In the genomic region with DNA sequence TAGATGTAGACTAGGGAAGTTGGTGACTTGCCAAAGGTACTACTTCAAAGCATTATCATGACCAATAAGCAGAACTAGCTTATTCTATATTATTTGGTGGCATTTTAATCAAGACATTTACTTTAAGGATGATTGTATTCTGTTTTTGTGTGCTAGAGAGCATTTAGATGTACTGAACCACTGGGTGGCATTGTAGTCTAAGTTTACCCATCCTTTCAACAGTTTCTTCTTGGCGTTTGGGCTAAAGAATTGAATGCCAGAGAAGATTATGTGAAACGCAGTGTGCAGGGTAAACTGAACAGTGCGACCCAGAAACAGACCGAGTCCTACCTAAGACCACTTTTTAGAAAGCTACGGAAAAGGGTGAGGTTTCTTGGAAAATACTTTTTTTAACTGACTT, we compare ENCODE assay signal across 9 cellular contexts. TPM values are rescaled to one million over a fixed set of nuclear protein-coding genes. Genes with fewer than 3 reads are reported as not detected.
DNase-seq lines count a peak whose midpoint lies in the region; ATAC-seq and TF ChIP-seq lines count a peak whose summit lies in the region.
"Had no signal": no experiment of that assay in that cellular context is flagged by ENCODE, and none has a peak within 500 bp of the region (broad histone marks: within the 10 kb centered on the region; RNA-seq: fewer than 3 reads in every experiment).

No MANE protein-coding gene starts in this region.

- no peaks in the 10 kb centered on the region for H3K27me3 ChIP-seq in PC-3 (ENCODE audit: low read length)
- no peaks in the 10 kb centered on the region for H3K27me3 ChIP-seq in sigmoid colon
- no peaks in the 10 kb centered on the region for H3K27me3 ChIP-seq in transverse colon

- no peaks in the 10 kb centered on the region for H3F3A ChIP-seq in PC-3 (ENCODE audit: low read length, unreplicated experiment)

- DNase-seq in GM13977 (ENCODE audit: low spot score) (no peak), PC-3 (peak; percentile 7), fibroblast of villous mesenchyme (ENCODE audit: low read depth) (peak; percentile 51), sigmoid colon (no peak), transverse colon (no peak), NCI-H187 treated with DMSO at 0.1 percent for 48 hours (lab: John Stamatoyannopoulos, UW) (no peak)
- no peak for DNase-seq in activated CD4-positive, alpha-beta memory T cell treated with anti-CD3 and anti-CD28 coated beads for 36 hours
- DNase-seq: activated CD4-positive, alpha-beta T cell treated with anti-CD3 and anti-CD28 coated beads, Interleukin-2, amount 50 U/mL, for 48 hours had no signal

- H3K4me1 Mint-ChIP-seq in activated CD4-positive, alpha-beta memory T cell treated with anti-CD3 and anti-CD28 coated beads for 36 hours (ENCODE audit: low read depth), result no peaks in the 10 kb centered on the region

- BruUV-seq in PC-3 (replicated peaks; lab: Mats Ljungman, UMichigan), result no TSS peak

- H4K20me1 ChIP-seq in PC-3 (ENCODE audit: low read length), result no peaks in the 10 kb centered on the region

- H2AFZ ChIP-seq in PC-3 (ENCODE audit: low read length), result no peak overlapping the region

- intact Hi-C loops in PC-3 (cut with micrococcal nuclease) (loop anchor here (1.0 kb wide), 1 partner anchor 165 kb away; no protein-coding TSS in a partner anchor), sigmoid colon (cut with DNase I) (loop anchor here (2.0 to 5.0 kb wide), 2 partner anchors 49 to 165 kb away; no protein-coding TSS in a partner anchor), transverse colon (cut with DNase I; ENCODE audit: low total_unique reads) (no loop called here)
- intact Hi-C loops in activated CD4-positive, alpha-beta memory T cell treated with anti-CD3 and anti-CD28 coated beads for 36 hours (cut with micrococcal nuclease), result no loop called here

- CTCF ChIA-PET in PC-3 (lab: Charles Lee), result interaction anchor here (0.5 kb wide), 1 partner anchor 10 kb away, joined by 4 read pairs; no protein-coding TSS in a partner anchor
- CTCF ChIA-PET in activated CD4-positive, alpha-beta memory T cell treated with anti-CD3 and anti-CD28 coated beads for 36 hours (lab: Charles Lee), result interaction anchor here (1.0 to 1.1 kb wide), 2 partner anchors 18 to 46 kb away, joined by 3 read pairs; no protein-coding TSS in a partner anchor

- H3K9me3 Mint-ChIP-seq in activated CD4-positive, alpha-beta memory T cell treated with anti-CD3 and anti-CD28 coated beads for 36 hours, result no peaks in the 10 kb centered on the region

- H3K9me2 ChIP-seq in PC-3 (replicated peaks; ENCODE audit: low read length), result no peaks in the 10 kb centered on the region

- TF ChIP-seq POLR2A in sigmoid colon (IDR thresholded peaks at IDR 0.05), result no peak
- TF ChIP-seq POLR2A in transverse colon (IDR thresholded peaks at IDR 0.05), result no peak

- no peaks in the 10 kb centered on the region for H3K4me1 ChIP-seq in PC-3 (ENCODE audit: insufficient read depth, low read length)
- peaks cover 0 to 18% (median 13%) of the 10 kb centered on the region in 4 donors for H3K4me1 ChIP-seq in sigmoid colon
- H3K4me1 ChIP-seq in transverse colon, result peaks cover 0 to 6% (median 0%) of the 10 kb centered on the region in 4 donors

- H3K4me3 ChIP-seq in PC-3 (ENCODE audit: low read length) (no peak overlapping the region), fibroblast of villous mesenchyme (ENCODE audit: low read depth, low read length) (no peak overlapping the region), sigmoid colon (no peak overlapping the region), transverse colon (no peak overlapping the region)

- no peaks in the 10 kb centered on the region for H3K27me3 Mint-ChIP-seq in activated CD4-positive, alpha-beta memory T cell treated with anti-CD3 and anti-CD28 coated beads for 36 hours

- no peak overlapping the region for H3K9ac ChIP-seq in PC-3 (ENCODE audit: low read length)

- H3K27ac ChIP-seq in PC-3 (ENCODE audit: low read length) (no peak overlapping the region), sigmoid colon (no peak overlapping the region), transverse colon (no peak overlapping the region)

- peak; percentile 27; the same call in 1 of the 2 replicates for ATAC-seq in PC-3
- no peak for ATAC-seq in GM19463 (IDR thresholded peaks at IDR 0.05; ENCODE audit: unreplicated experiment)

- 62 to 79% methylated on average over 5 of the region's 5 CpGs for WGBS in sigmoid colon, 2 donors
- 59 to 79% methylated on average over 5 of the region's 5 CpGs for WGBS in transverse colon (ENCODE audit: low coverage in 1 of 2), 2 donors

- TF ChIP-seq CTCF in GM13977 (IDR thresholded peaks at IDR 0.05; ENCODE audit: extremely low read depth, insufficient read depth, missing control alignments) (peak; percentile 30), PC-3 (conservative IDR thresholded peaks at IDR 0.05; ENCODE audit: low read depth, low read length) (peak; percentile 40; the same call in 1 of the 2 replicates), fibroblast of villous mesenchyme (IDR thresholded peaks at IDR 0.05; ENCODE audit: insufficient read depth, low read depth, low read length) (peak; percentile 47), sigmoid colon (IDR thresholded peaks at IDR 0.05) (peak in 3 of 4 experiments; percentile 12 to 22 (median 21)), transverse colon (IDR thresholded peaks at IDR 0.05) (peak in 1 of 5 experiments; percentile 13)

- H3K79me2 ChIP-seq in PC-3 (ENCODE audit: low read length), result no peaks in the 10 kb centered on the region

- no peak overlapping the region for H3K4me3 Mint-ChIP-seq in activated CD4-positive, alpha-beta memory T cell treated with anti-CD3 and anti-CD28 coated beads for 36 hours

- POLR2A ChIA-PET in PC-3 (lab: Charles Lee; ENCODE audit: unreplicated experiment), result no interaction called here
- POLR2A ChIA-PET in activated CD4-positive, alpha-beta memory T cell treated with anti-CD3 and anti-CD28 coated beads for 36 hours (lab: Charles Lee), result no interaction called here

- no peak for TF ChIP-seq EP300 in sigmoid colon (IDR thresholded peaks at IDR 0.05)
- TF ChIP-seq EP300 in transverse colon (IDR thresholded peaks at IDR 0.05; ENCODE audit: low read depth), result no peak

- H3K36me3 ChIP-seq in PC-3 (ENCODE audit: low read depth, low read length) (no peaks in the 10 kb centered on the region), sigmoid colon (peaks cover 0 to 72% (median 18%) of the 10 kb centered on the region in 4 donors), transverse colon (peaks cover 0 to 47% (median 16%) of the 10 kb centered on the region in 4 donors)

- in situ Hi-C loops in GM13977 (cut with MboI; ENCODE audit: low pct_unique_long_range_greater_than_20kb, low sequenced_read_pairs, unreplicated experiment) (no loop called here), transverse colon (cut with MboI; ENCODE audit: low pct_ligation_motif_present in 1 of 4, low pct_unique_long_range_greater_than_20kb in 1 of 4, low sequenced_read_pairs in 3 of 4) (no loop called here)

- no peaks in the 10 kb centered on the region for H3K9me3 ChIP-seq in PC-3 (ENCODE audit: low read length)
- no peaks in the 10 kb centered on the region for H3K9me3 ChIP-seq in sigmoid colon
- H3K9me3 ChIP-seq in transverse colon, result no peaks in the 10 kb centered on the region

- peaks cover 50% of the 10 kb centered on the region for H3K36me3 Mint-ChIP-seq in activated CD4-positive, alpha-beta memory T cell treated with anti-CD3 and anti-CD28 coated beads for 36 hours

- no peak overlapping the region for H3K4me2 ChIP-seq in PC-3 (ENCODE audit: low read length)

- H3K27ac Mint-ChIP-seq in activated CD4-positive, alpha-beta memory T cell treated with anti-CD3 and anti-CD28 coated beads for 36 hours, result no peak overlapping the region

RNA-seq across cellular contexts. Expression of a gene that starts 26.8 kb away (rescaled TPM):
- total RNA-seq in PC-3 (2014; rRNA removed) (10.2 and 13.7 TPM in 2 replicates), fibroblast of villous mesenchyme (31.6 and 37.1 TPM in 2 replicates), sigmoid colon (10 to 100 TPM; 25.8 to 39.3 (median 29.0) TPM), transverse colon (10 to 100 TPM; 19.8 to 42.4 (median 32.3) TPM)
- 10 to 100 TPM; 21.2 to 29.6 (median 23.4) TPM for polyA plus RNA-seq in sigmoid colon
- 10 to 100 TPM; 21.9 to 25.1 TPM for total RNA-seq in activated CD4-positive, alpha-beta memory T cell treated with anti-CD3 and anti-CD28 coated beads for 36 hours

Comparison
In these comparisons a context has a peak if more than half of its experiments do, and no peak if none do; other contexts are left out.
1. DNase-seq: peak in PC-3 (single experiment) and fibroblast of villous mesenchyme (single experiment); none in GM13977 (single experiment), sigmoid colon (single experiment), transverse colon (single experiment), NCI-H187 treated with DMSO at 0.1 percent for 48 hours (single experiment) and activated CD4-positive, alpha-beta memory T cell treated with anti-CD3 and anti-CD28 coated beads for 36 hours (single experiment).
2. intact Hi-C loops: an anchor here in PC-3 (1.0 kb wide) and sigmoid colon (2.0 to 5.0 kb wide); none called in transverse colon and activated CD4-positive, alpha-beta memory T cell treated with anti-CD3 and anti-CD28 coated beads for 36 hours.